In genomic region chr21:42056468-42056867, GRCh38 we compare ENCODE assay signal across 12 cellular contexts. TPM values are rescaled to one million over a fixed set of nuclear protein-coding genes. Genes with fewer than 3 reads are reported as not detected.
DNase-seq lines count a peak whose midpoint lies in the region; ATAC-seq and TF ChIP-seq lines count a peak whose summit lies in the region.
"Had no signal": no experiment of that assay in that cellular context is flagged by ENCODE, and none has a peak within 500 bp of the region (broad histone marks: within the 10 kb centered on the region; RNA-seq: fewer than 3 reads in every experiment).

No MANE protein-coding gene starts in this region.

- ATAC-seq in stimulated activated naive CD8-positive, alpha-beta T cell treated with anti-CD3 and anti-CD28 coated beads, Interleukin-15, amount 100 ng/mL, for 72 hours, result no peak

- H4K20me1 ChIP-seq in MM.1S (ENCODE audit: insufficient read depth, low read length), result no peaks in the 10 kb centered on the region

- H3K9me3 ChIP-seq in muscle layer of duodenum (ENCODE audit: control insufficient read depth in 1 of 2, low read length in 2 of 2) (no peaks in the 10 kb centered on the region), MM.1S (replicated peaks; ENCODE audit: insufficient read depth, low read length) (no peaks in the 10 kb centered on the region)
- H3K9me3 ChIP-seq: tibial nerve had no signal

- no peak for TF ChIP-seq CTCF in WI38 (IDR thresholded peaks at IDR 0.05; ENCODE audit: low read depth, low read length)
- no peak for TF ChIP-seq CTCF in MM.1S (IDR thresholded peaks at IDR 0.05; ENCODE audit: low read length)

- H3K9me3 Mint-ChIP-seq in stimulated activated naive CD8-positive, alpha-beta T cell treated with anti-CD3 and anti-CD28 coated beads, Interleukin-15, amount 100 ng/mL, for 72 hours, result no peaks in the 10 kb centered on the region

- H3K4me1 Mint-ChIP-seq in stimulated activated naive CD8-positive, alpha-beta T cell treated with anti-CD3 and anti-CD28 coated beads, Interleukin-15, amount 100 ng/mL, for 72 hours, result peaks cover 38% of the 10 kb centered on the region

- no peaks in the 10 kb centered on the region for H3K4me1 ChIP-seq in muscle layer of duodenum (ENCODE audit: control insufficient read depth in 1 of 2, insufficient read depth in 2 of 2, low read length in 2 of 2)
- peaks cover 14% of the 10 kb centered on the region for H3K4me1 ChIP-seq in MM.1S (ENCODE audit: low read length)

- H3K27ac Mint-ChIP-seq in stimulated activated naive CD8-positive, alpha-beta T cell treated with anti-CD3 and anti-CD28 coated beads, Interleukin-15, amount 100 ng/mL, for 72 hours, result no peak overlapping the region

- H3K4me3 ChIP-seq in Jurkat, Clone E6-1 (ENCODE audit: low read length), result peak overlapping the region; percentile 8
- H3K4me3 ChIP-seq in WI38 (ENCODE audit: low read depth, low read length), result peak overlapping the region; percentile 19; the same call in 1 of the 2 replicates
- H3K4me3 ChIP-seq in muscle layer of duodenum (ENCODE audit: low read depth in 1 of 2, low read length in 2 of 2), result no peak overlapping the region
- H3K4me3 ChIP-seq in MM.1S (ENCODE audit: low read length), result no peak overlapping the region
- H3K4me3 ChIP-seq: tibial nerve had no signal

- H3F3A ChIP-seq in MM.1S (ENCODE audit: insufficient read depth, low read length), result peaks cover 8% of the 10 kb centered on the region

- H3K9ac ChIP-seq in MM.1S (ENCODE audit: low read length), result no peak overlapping the region

- H3K27me3 ChIP-seq in muscle layer of duodenum (ENCODE audit: low read depth, low read length), result no peaks in the 10 kb centered on the region
- no peaks in the 10 kb centered on the region for H3K27me3 ChIP-seq in MM.1S (replicated peaks; ENCODE audit: insufficient read depth, low read length)

- no peaks in the 10 kb centered on the region for H3K79me2 ChIP-seq in MM.1S (ENCODE audit: low read length)

- H3K9me2 ChIP-seq in MM.1S (replicated peaks; ENCODE audit: insufficient read depth, low read length), result no peaks in the 10 kb centered on the region

- H3K27ac ChIP-seq in muscle layer of duodenum (ENCODE audit: low read length) (peak overlapping the region; percentile 61), MM.1S (ENCODE audit: low read length) (no peak overlapping the region)
- H3K27ac ChIP-seq: tibial nerve had no signal

- no peak overlapping the region for H3K4me2 ChIP-seq in MM.1S (ENCODE audit: low read depth, low read length)

- H3K27me3 Mint-ChIP-seq in stimulated activated naive CD8-positive, alpha-beta T cell treated with anti-CD3 and anti-CD28 coated beads, Interleukin-15, amount 100 ng/mL, for 72 hours, result no peaks in the 10 kb centered on the region

- H3K4me3 Mint-ChIP-seq in stimulated activated naive CD8-positive, alpha-beta T cell treated with anti-CD3 and anti-CD28 coated beads, Interleukin-15, amount 100 ng/mL, for 72 hours, result no peak overlapping the region

- H2AFZ ChIP-seq in MM.1S (ENCODE audit: low read length), result no peak overlapping the region

- DNase-seq in AG20443 (ENCODE audit: low spot score) (peak; percentile 41), MM.1S (no peak), HPDE6-E6E7 (ENCODE audit: extremely low spot score) (no peak)
- peak; percentile 70 for DNase-seq in Jurkat, Clone E6-1 (ENCODE audit: low read depth, low spot score)
- no peak for DNase-seq in stimulated activated naive CD8-positive, alpha-beta T cell treated with anti-CD3 and anti-CD28 coated beads, Interleukin-15, amount 100 ng/mL, for 72 hours
- no peak for DNase-seq in stimulated activated CD4-positive, alpha-beta T cell treated with anti-CD3 and anti-CD28 coated beads, Interleukin-4, amount 100 ng/mL, for 1 hour
- DNase-seq: NCI-H446 treated with DMSO at 0.1 percent for 48 hours, nucleus accumbens, T-helper 1 cell had no signal

- H3K36me3 ChIP-seq in muscle layer of duodenum (ENCODE audit: control insufficient read depth in 1 of 2, insufficient read depth in 2 of 2, low read length in 2 of 2) (peaks cover 0 to 3% of the 10 kb centered on the region in 2 donors), MM.1S (replicated peaks; ENCODE audit: insufficient read depth, low read length) (no peaks in the 10 kb centered on the region)
- H3K36me3 ChIP-seq: tibial nerve had no signal

RNA-seq across cellular contexts. Expression of gene UMODL1, which starts 14.6 kb away (rescaled TPM):
- 0.86 TPM for polyA plus RNA-seq in Jurkat, Clone E6-1 (2012; ENCODE audit: insufficient read depth, insufficient read length)

RNA-seq across cellular contexts. Expression of gene ZBTB21, which starts 46.3 kb away (rescaled TPM):
- 12.8 TPM for polyA plus RNA-seq in Jurkat, Clone E6-1 (2012; ENCODE audit: insufficient read depth, insufficient read length)

Comparison
In these comparisons a context has a peak if more than half of its experiments do, and no peak if none do; other contexts are left out.
1. DNase-seq: peak in AG20443 (single experiment) and Jurkat, Clone E6-1 (single experiment); none in stimulated activated naive CD8-positive, alpha-beta T cell treated with anti-CD3 and anti-CD28 coated beads, Interleukin-15, amount 100 ng/mL, for 72 hours (0 of 2), MM.1S (single experiment), stimulated activated CD4-positive, alpha-beta T cell treated with anti-CD3 and anti-CD28 coated beads, Interleukin-4, amount 100 ng/mL, for 1 hour (single experiment) and HPDE6-E6E7 (single experiment).
2. H3K4me3 ChIP-seq: peak in Jurkat, Clone E6-1 (single experiment) and WI38 (single experiment); none in muscle layer of duodenum (0 of 2) and MM.1S (single experiment).